Comparison of ENCODE assay signal across 8 cellular contexts in the genomic region with DNA sequence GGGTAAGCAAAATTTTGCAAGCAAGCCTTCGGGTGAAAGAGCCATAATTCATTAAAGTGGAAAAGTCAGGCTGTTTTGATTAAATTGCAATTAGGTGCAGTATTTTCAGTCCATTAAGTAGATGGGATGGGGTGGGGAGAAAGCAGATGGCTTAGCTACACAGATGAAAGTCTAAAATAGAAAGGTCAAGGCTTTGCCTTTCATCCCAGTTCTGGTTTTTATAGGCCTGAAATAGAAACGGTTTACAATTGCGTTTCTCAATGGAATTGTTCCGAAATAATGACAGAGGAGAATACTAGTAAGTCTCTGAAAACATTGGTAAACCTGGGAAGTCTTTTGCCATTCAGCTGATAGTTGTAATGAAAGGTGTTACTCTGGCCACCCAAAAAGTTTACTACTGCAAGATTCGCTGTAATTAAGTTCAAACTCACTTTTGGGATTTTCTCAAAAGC. TPM values are rescaled to one million over a fixed set of nuclear protein-coding genes. Genes with fewer than 3 reads are reported as not detected.
DNase-seq lines count a peak whose midpoint lies in the region; ATAC-seq and TF ChIP-seq lines count a peak whose summit lies in the region.

No MANE protein-coding gene starts in this region.

- intact Hi-C loops in MCF 10A (cut with micrococcal nuclease), result no loop called here
- intact Hi-C loops in mammary epithelial cell (cut with micrococcal nuclease), result no loop called here
- intact Hi-C loops in stomach (cut with DNase I; ENCODE audit: low total_unique reads), result no loop called here

- no peaks in the 10 kb centered on the region for H3K9me3 ChIP-seq in mammary epithelial cell (replicated peaks; ENCODE audit: insufficient read depth, low read length)
- no peaks in the 10 kb centered on the region for H3K9me3 ChIP-seq in iPS DF 6.9 (ENCODE audit: control insufficient read depth, insufficient read depth, low read length)
- no peaks in the 10 kb centered on the region for H3K9me3 ChIP-seq in stomach

- no peak for ATAC-seq in T-cell (replicated peaks in 1 of 4)
- no peak for ATAC-seq in HG03457 (IDR thresholded peaks at IDR 0.05; ENCODE audit: unreplicated experiment)

- H3K9ac ChIP-seq in mammary epithelial cell (ENCODE audit: insufficient read depth, low read length), result no peak overlapping the region

- no peak for TF ChIP-seq EP300 in stomach (IDR thresholded peaks at IDR 0.05)

- DNase-seq in MCF 10A (ENCODE audit: unreplicated experiment) (no peak), mammary epithelial cell (no peak), T-cell (no peak), iPS DF 6.9 (ENCODE audit: low read depth, low spot score) (no peak), stomach (no peak), foreskin fibroblast (no peak), medulla oblongata (ENCODE audit: extremely low spot score) (no peak)

- in situ Hi-C loops in mammary epithelial cell (cut with MboI; ENCODE audit: low sequenced_read_pairs in 2 of 2), result no loop called here

- TF ChIP-seq CTCF in MCF 10A (IDR thresholded peaks at IDR 0.05; ENCODE audit: unreplicated experiment) (no peak), mammary epithelial cell (conservative IDR thresholded peaks at IDR 0.05 in 1 of 2, IDR thresholded peaks at IDR 0.05 in 1 of 2; ENCODE audit: extremely low read depth in 1 of 2, insufficient read depth in 1 of 2, low read depth in 1 of 2, low read length in 2 of 2) (no peak), stomach (IDR thresholded peaks at IDR 0.05) (no peak), foreskin fibroblast (IDR thresholded peaks at IDR 0.05; ENCODE audit: low read depth, low read length) (no peak)

- no peak overlapping the region for H2AFZ ChIP-seq in mammary epithelial cell (ENCODE audit: low read depth, low read length)

- H3K36me3 Mint-ChIP-seq in MCF 10A (ENCODE audit: insufficient read depth, unreplicated experiment) (no peaks in the 10 kb centered on the region), T-cell (no peaks in the 10 kb centered on the region)

- BruUV-seq in MCF 10A (replicated peaks; lab: Mats Ljungman, UMichigan), result no TSS peak
- BruUV-seq in mammary epithelial cell (replicated peaks; lab: Mats Ljungman, UMichigan), result no TSS peak

- no peaks in the 10 kb centered on the region for H3K36me3 ChIP-seq in mammary epithelial cell (ENCODE audit: insufficient read depth, low read length)
- no peaks in the 10 kb centered on the region for H3K36me3 ChIP-seq in iPS DF 6.9 (ENCODE audit: control insufficient read depth, insufficient read depth, low read length)
- no peaks in the 10 kb centered on the region for H3K36me3 ChIP-seq in stomach

- H3K79me2 ChIP-seq in mammary epithelial cell (ENCODE audit: insufficient read depth, low read length), result no peaks in the 10 kb centered on the region

- peak overlapping the region; percentile 80 for H3K4me3 Mint-ChIP-seq in MCF 10A (ENCODE audit: unreplicated experiment)
- H3K4me3 Mint-ChIP-seq in T-cell, result peak overlapping the region; percentile 83 to 86 (median 85)

- CTCF ChIA-PET in MCF 10A (lab: Yijun Ruan, JAX) (interaction anchor here (0.7 to 0.9 kb wide), 2 partner anchors 9 to 159 kb away, joined by 3 read pairs; no protein-coding TSS in a partner anchor), mammary epithelial cell (lab: Charles Lee; ENCODE audit: low non-redundant PET) (no interaction called here), T-cell (lab: Charles Lee) (interaction anchor here in 1 of 2 donors (0.7 kb wide), 1 partner anchor 463 kb away, joined by 4 read pairs; no protein-coding TSS in a partner anchor)

- H4K20me1 ChIP-seq in mammary epithelial cell (ENCODE audit: insufficient read depth, low read length), result no peaks in the 10 kb centered on the region

- POLR2A ChIA-PET in MCF 10A (lab: Yijun Ruan, JAX) (interaction anchor here (0.6 to 1.4 kb wide), 8 partner anchors 10 to 651 kb away, joined by 3 to 6 read pairs (median 3); no protein-coding TSS in a partner anchor), T-cell (lab: Charles Lee) (no interaction called here)

- H3K27ac ChIP-seq in mammary epithelial cell (ENCODE audit: insufficient read depth, low read depth, low read length), result no peak overlapping the region
- no peak overlapping the region for H3K27ac ChIP-seq in iPS DF 6.9 (ENCODE audit: low read length)
- no peak overlapping the region for H3K27ac ChIP-seq in stomach

- H3K9me3 Mint-ChIP-seq in MCF 10A (ENCODE audit: unreplicated experiment), result no peaks in the 10 kb centered on the region
- H3K9me3 Mint-ChIP-seq in T-cell, result no peaks in the 10 kb centered on the region

- dilution Hi-C loops in mammary epithelial cell (cut with HindIII; ENCODE audit: low sequenced_read_pairs), result no loop called here

- TF ChIP-seq POLR2A in stomach (IDR thresholded peaks at IDR 0.05), result no peak

- H3K4me1 ChIP-seq in mammary epithelial cell (ENCODE audit: insufficient read depth, low read length), result peaks cover 8% of the 10 kb centered on the region
- no peaks in the 10 kb centered on the region for H3K4me1 ChIP-seq in iPS DF 6.9 (ENCODE audit: control insufficient read depth, insufficient read depth, low read length)
- H3K4me1 ChIP-seq in stomach, result peaks cover 17 to 22% (median 20%) of the 10 kb centered on the region in 4 donors

- H3K4me1 Mint-ChIP-seq in MCF 10A (ENCODE audit: insufficient read depth, unreplicated experiment) (peaks cover 7% of the 10 kb centered on the region), T-cell (peaks cover 13 to 15% (median 13%) of the 10 kb centered on the region in 3 donors)

- 88% methylated on average over 5 of the region's 5 CpGs for WGBS in mammary epithelial cell (ENCODE audit: low coverage, missing lambda C conversion rate)
- no CpG with 5 or more reads among the region's 5 CpGs for WGBS in iPS DF 6.9 (ENCODE audit: insufficient coverage, insufficient read length)
- 45 to 55% (median 50%) methylated on average over 5 of the region's 5 CpGs for WGBS in stomach, 5 donors

- no peak overlapping the region for H3K4me3 ChIP-seq in mammary epithelial cell (replicated peaks in 1 of 3; ENCODE audit: insufficient read depth in 1 of 3, low read depth in 2 of 3, low read length in 3 of 3)
- peak overlapping the region; percentile 78; the same call in 1 of the 2 replicates for H3K4me3 ChIP-seq in iPS DF 6.9 (ENCODE audit: low read length)
- peak overlapping the region in 3 of 4 donors; percentile 56 to 77 (median 68) for H3K4me3 ChIP-seq in stomach
- H3K4me3 ChIP-seq in foreskin fibroblast (ENCODE audit: low read depth in 1 of 2, low read length in 2 of 2), result no peak overlapping the region

- H3K27ac Mint-ChIP-seq in MCF 10A (ENCODE audit: low read depth, unreplicated experiment), result no peak overlapping the region
- H3K27ac Mint-ChIP-seq in T-cell, result no peak overlapping the region

- H3K27me3 ChIP-seq in mammary epithelial cell (ENCODE audit: insufficient read depth, low read length) (peaks cover 26% of the 10 kb centered on the region), iPS DF 6.9 (ENCODE audit: control insufficient read depth, insufficient read depth, low read length) (no peaks in the 10 kb centered on the region; the same call in 1 of the 2 replicates), stomach (peaks cover 0 to 72% (median 31%) of the 10 kb centered on the region in 3 donors)

- H3K4me2 ChIP-seq in mammary epithelial cell (ENCODE audit: insufficient read depth, low read depth, low read length), result no peak overlapping the region

- H3K27me3 Mint-ChIP-seq in MCF 10A (ENCODE audit: insufficient read depth, unreplicated experiment) (peaks cover 59% of the 10 kb centered on the region), T-cell (peaks cover 51 to 77% of the 10 kb centered on the region in 2 donors)

RNA-seq across cellular contexts. Expression of a gene that starts 1.5 kb away (rescaled TPM):
- total RNA-seq in MCF 10A (2022), result 0.54 and 0.65 TPM in 2 replicates
- 1 to 10 TPM in 1 of 2 donors, under 1 TPM in 1; 0.09 to 1.0 TPM for total RNA-seq in mammary epithelial cell
- 0.01 TPM for polyA plus RNA-seq in mammary epithelial cell
- polyA minus RNA-seq in mammary epithelial cell, result not detected
- total RNA-seq in T-cell, result under 1 TPM in 1 of 5 donors, not detected in 4; 0.03 TPM
- under 1 TPM in 2 of 5 donors, not detected in 3; 0.89 to 0.92 TPM for total RNA-seq in stomach
- under 1 TPM; 0.08 to 0.15 (median 0.12) TPM for polyA plus RNA-seq in stomach

Comparison
In these comparisons a context has a peak if more than half of its experiments do, and no peak if none do; other contexts are left out.
1. H3K4me3 ChIP-seq: peak in iPS DF 6.9 (single experiment) and stomach (3 of 4); none in mammary epithelial cell (0 of 3) and foreskin fibroblast (0 of 2).